ENCODE assay signal across 1 cellular context in genomic region chr11:21411114-21411513, GRCh38.
TF ChIP-seq lines count a peak whose summit lies in the region.

No MANE protein-coding gene starts in this region.

TF ChIP-seq in SK-N-SH treated with all-trans-retinoic acid at 6 μM for 48 hours, 23 proteins besides CTCF, POLR2A, EP300 and RAD21 (continued from another document):
- TF ChIP-seq POU6F1 (CRISPR knock-in tag; IDR thresholded peaks at IDR 0.05; ENCODE audit: borderline replicate concordance, low read depth), result no peak
- no peak for TF ChIP-seq BACH2 (CRISPR knock-in tag; IDR thresholded peaks at IDR 0.05; ENCODE audit: borderline replicate concordance)
- TF ChIP-seq ZC3H10 (CRISPR knock-in tag; IDR thresholded peaks at IDR 0.05), result no peak
- TF ChIP-seq GLIS3 (CRISPR knock-in tag; IDR thresholded peaks at IDR 0.05), result no peak
